24 cellular contexts compared by ENCODE assay signal in the genomic region with DNA sequence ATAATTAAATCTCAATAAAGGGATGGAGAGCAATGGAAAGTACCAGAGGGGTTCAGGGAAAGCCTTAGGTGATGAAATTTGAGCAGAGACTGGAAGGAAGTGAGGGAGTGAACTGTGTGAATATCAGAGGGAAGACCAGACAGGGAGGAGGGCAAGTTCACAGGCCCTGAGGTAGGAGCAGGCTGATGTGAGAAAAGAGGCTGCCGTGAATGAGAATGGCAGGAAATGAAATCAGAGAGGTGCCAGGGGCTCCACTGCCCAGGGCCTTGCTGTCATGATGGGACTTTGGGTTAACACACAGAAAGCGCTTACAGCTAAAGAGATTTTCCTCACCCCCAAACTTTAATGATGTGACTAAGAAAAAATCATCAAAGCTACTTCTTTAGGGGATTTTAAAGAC. TPM values are rescaled to one million over a fixed set of nuclear protein-coding genes. Genes with fewer than 3 reads are reported as not detected.
A peak's percentile ranks its signal among the peaks of the same experiment; 100 is the strongest.
DNase-seq lines count a peak whose midpoint lies in the region; ATAC-seq lines count a peak whose summit lies in the region.
"Had no signal": no experiment of that assay in that cellular context is flagged by ENCODE, and none has a peak within 500 bp of the region (broad histone marks: within the 10 kb centered on the region; RNA-seq: fewer than 3 reads in every experiment).

No MANE protein-coding gene starts in this region.

- H3K36me3 Mint-ChIP-seq in central memory CD8-positive, alpha-beta T cell (ENCODE audit: insufficient read depth) = peaks cover 1% of the 10 kb centered on the region
- H3K36me3 Mint-ChIP-seq in activated T-helper 2 cell treated with anti-CD3 and anti-CD28 coated beads, Interferon-gamma antibody, Interleukin-2, Interleukin-4, amounts not matched to agents 10 μg/mL and 5 μg/mL and 100 μg/mL, durations not matched to agents 14 hours and 24 hours and 36 hours (ENCODE audit: low read depth) = no peaks in the 10 kb centered on the region
- H3K36me3 Mint-ChIP-seq: activated naive CD4-positive, alpha-beta T cell treated with anti-CD3 and anti-CD28 coated beads, Interleukin-2, amount 50 U/mL, for 24 hours; stimulated activated memory B cell treated with anti-CD40 and anti-IgM and Interleukin-4, amounts not matched to agents 10 μg/mL and 1 μg/mL and 100 μg/mL, for 72 hours had no signal

- no peaks in the 10 kb centered on the region for H3K9me2 ChIP-seq in Karpas-422 (replicated peaks; ENCODE audit: insufficient read depth, low read length)
- H3K9me2 ChIP-seq: SK-N-SH had no signal

- H4K20me1 ChIP-seq in Karpas-422 (ENCODE audit: insufficient read depth, low read depth, low read length) = no peaks in the 10 kb centered on the region

- H3K9ac ChIP-seq in HUES64 (ENCODE audit: low read depth, low read length) (no peak overlapping the region), mesendoderm (ENCODE audit: low read length) (no peak overlapping the region), Karpas-422 (ENCODE audit: low read length) (no peak overlapping the region)
- H3K9ac ChIP-seq: KMS-11, SK-N-SH had no signal

- H3K36me3 ChIP-seq in ACC112 (ENCODE audit: insufficient read depth, low read length) (0 out of 2 replicates have a peak, but pooled peaks cover 4% of the 10 kb centered on the region), HUES64 (ENCODE audit: insufficient read depth, low read length) (no peaks in the 10 kb centered on the region), mesendoderm (ENCODE audit: control insufficient read depth, insufficient read depth, low read length) (no peaks in the 10 kb centered on the region), Karpas-422 (ENCODE audit: insufficient read depth, low read length) (no peaks in the 10 kb centered on the region)
- H3K36me3 ChIP-seq: ovary, suprapubic skin had no signal

- peak overlapping the region; percentile 90 for H3K18ac ChIP-seq in mesendoderm (ENCODE audit: low read length)

- H3K27ac ChIP-seq in ACC112 (ENCODE audit: low read depth, low read length) = peak overlapping the region; percentile 36; the same call in 1 of the 2 replicates
- peak overlapping the region; percentile 9; the same call in 1 of the 2 replicates for H3K27ac ChIP-seq in HUES64 (ENCODE audit: low read depth, low read length)
- H3K27ac ChIP-seq in mesendoderm (ENCODE audit: low read depth, low read length) = peak overlapping the region; percentile 89
- H3K27ac ChIP-seq in Karpas-422 (ENCODE audit: low read length) = no peak overlapping the region
- H3K27ac ChIP-seq: KMS-11, ovary, suprapubic skin had no signal

- H3K79me2 ChIP-seq in ACC112 (ENCODE audit: control insufficient read depth, insufficient read depth, low read length, unreplicated experiment) (peaks cover 24% of the 10 kb centered on the region), mesendoderm (ENCODE audit: control insufficient read depth, insufficient read depth, low read length) (no peaks in the 10 kb centered on the region), Karpas-422 (ENCODE audit: low read length) (no peaks in the 10 kb centered on the region)

- ATAC-seq in central memory CD8-positive, alpha-beta T cell (replicated peaks; ENCODE audit: extremely low read depth, poor library complexity, severe bottlenecking) = no peak
- ATAC-seq in HG03025 (IDR thresholded peaks at IDR 0.05; ENCODE audit: low FRiP score, unreplicated experiment) = no peak
- ATAC-seq: GM12878; HCT116; stimulated activated memory B cell treated with anti-CD40 and anti-IgM and Interleukin-4, amounts not matched to agents 10 μg/mL and 1 μg/mL and 100 μg/mL, for 72 hours; T-helper 17 cell had no signal

- peak overlapping the region; percentile 48 for H2BK120ac ChIP-seq in mesendoderm (ENCODE audit: low read depth, low read length)

- H3K4me3 ChIP-seq in ACC112 (ENCODE audit: low read depth, low read length) = no peak overlapping the region
- H3K4me3 ChIP-seq in HUES64 (ENCODE audit: low read length) = no peak overlapping the region
- no peak overlapping the region for H3K4me3 ChIP-seq in mesendoderm (ENCODE audit: low read length)
- no peak overlapping the region for H3K4me3 ChIP-seq in Karpas-422 (ENCODE audit: low read length)
- H3K4me3 ChIP-seq: GM12878, ovary, suprapubic skin had no signal

- no peak overlapping the region for H3K56ac ChIP-seq in mesendoderm (ENCODE audit: low read length)

- no peak overlapping the region for H4K5ac ChIP-seq in mesendoderm (ENCODE audit: low read length)

- no peak for DNase-seq in central memory CD8-positive, alpha-beta T cell (ENCODE audit: low spot score in 2 of 2)
- DNase-seq in mesendoderm (peak; percentile 80), Karpas-422 (no peak), HUDEP-2 (lab: John Stamatoyannopoulos, UW; ENCODE audit: unreplicated experiment in 76 of 76) (no peak)
- DNase-seq in activated T-helper 2 cell treated with anti-CD3 and anti-CD28 coated beads, Interferon-gamma antibody, Interleukin-2, Interleukin-4, amounts not matched to agents 10 μg/mL and 5 μg/mL and 100 μg/mL, durations not matched to agents 14 hours and 24 hours and 36 hours (ENCODE audit: low spot score) = no peak
- DNase-seq: activated CD4-positive, alpha-beta T cell treated with anti-CD3 and anti-CD28 coated beads for 48 hours; aorta; DMS79; NCI-H1694 treated with DMSO at 0.1 percent for 48 hours; NCI-H748 treated with DMSO at 0.1 percent for 48 hours; ovary; SK-N-SH; stimulated activated CD4-positive, alpha-beta T cell treated with anti-CD3 and anti-CD28 coated beads, Interleukin-2, amount 100 ng/mL, for 48 hours; T-helper 17 cell had no signal

- peaks cover 11% of the 10 kb centered on the region for H3K27me3 Mint-ChIP-seq in central memory CD8-positive, alpha-beta T cell
- peaks cover 16% of the 10 kb centered on the region for H3K27me3 Mint-ChIP-seq in activated T-helper 2 cell treated with anti-CD3 and anti-CD28 coated beads, Interferon-gamma antibody, Interleukin-2, Interleukin-4, amounts not matched to agents 10 μg/mL and 5 μg/mL and 100 μg/mL, durations not matched to agents 14 hours and 24 hours and 36 hours (ENCODE audit: low read depth)
- H3K27me3 Mint-ChIP-seq: activated naive CD4-positive, alpha-beta T cell treated with anti-CD3 and anti-CD28 coated beads, Interleukin-2, amount 50 U/mL, for 24 hours had no signal

- H3K79me1 ChIP-seq in mesendoderm (ENCODE audit: low read length) = no peaks in the 10 kb centered on the region

- no peak overlapping the region for H2AFZ ChIP-seq in ACC112 (ENCODE audit: low read length, unreplicated experiment)
- H2AFZ ChIP-seq in Karpas-422 (ENCODE audit: low read length) = no peak overlapping the region

- H3K4me3 Mint-ChIP-seq in central memory CD8-positive, alpha-beta T cell = no peak overlapping the region
- no peak overlapping the region for H3K4me3 Mint-ChIP-seq in activated T-helper 2 cell treated with anti-CD3 and anti-CD28 coated beads, Interferon-gamma antibody, Interleukin-2, Interleukin-4, amounts not matched to agents 10 μg/mL and 5 μg/mL and 100 μg/mL, durations not matched to agents 14 hours and 24 hours and 36 hours (ENCODE audit: low read depth)
- H3K4me3 Mint-ChIP-seq: activated naive CD4-positive, alpha-beta T cell treated with anti-CD3 and anti-CD28 coated beads, Interleukin-2, amount 50 U/mL, for 24 hours; stimulated activated memory B cell treated with anti-CD40 and anti-IgM and Interleukin-4, amounts not matched to agents 10 μg/mL and 1 μg/mL and 100 μg/mL, for 72 hours; T-helper 17 cell had no signal

- H3K9me3 ChIP-seq in HUES64 (ENCODE audit: insufficient read depth, low read depth, low read length) (no peaks in the 10 kb centered on the region), Karpas-422 (ENCODE audit: low read length) (no peaks in the 10 kb centered on the region)
- H3K9me3 ChIP-seq: ovary, SK-N-SH, suprapubic skin had no signal

- no peak overlapping the region for H3K4ac ChIP-seq in mesendoderm (ENCODE audit: low read depth, low read length)

- intact Hi-C loops in activated T-helper 2 cell treated with anti-CD3 and anti-CD28 coated beads, Interferon-gamma antibody, Interleukin-2, Interleukin-4, amounts not matched to agents 10 μg/mL and 5 μg/mL and 100 μg/mL, durations not matched to agents 14 hours and 24 hours and 36 hours (cut with micrococcal nuclease) = no loop called here

- no peak overlapping the region for H3K23ac ChIP-seq in mesendoderm (ENCODE audit: low read length)

- H3K4me1 Mint-ChIP-seq in central memory CD8-positive, alpha-beta T cell = peaks cover 12% of the 10 kb centered on the region
- no peaks in the 10 kb centered on the region for H3K4me1 Mint-ChIP-seq in activated T-helper 2 cell treated with anti-CD3 and anti-CD28 coated beads, Interferon-gamma antibody, Interleukin-2, Interleukin-4, amounts not matched to agents 10 μg/mL and 5 μg/mL and 100 μg/mL, durations not matched to agents 14 hours and 24 hours and 36 hours (ENCODE audit: low read depth)
- H3K4me1 Mint-ChIP-seq: stimulated activated memory B cell treated with anti-CD40 and anti-IgM and Interleukin-4, amounts not matched to agents 10 μg/mL and 1 μg/mL and 100 μg/mL, for 72 hours had no signal

- no peaks in the 10 kb centered on the region for H3K27me3 ChIP-seq in ACC112 (ENCODE audit: insufficient read depth, low read length)
- H3K27me3 ChIP-seq in HUES64 (ENCODE audit: insufficient read depth, low read length) = no peaks in the 10 kb centered on the region
- no peaks in the 10 kb centered on the region for H3K27me3 ChIP-seq in mesendoderm (ENCODE audit: insufficient read depth, low read length, poor library complexity)
- no peaks in the 10 kb centered on the region for H3K27me3 ChIP-seq in Karpas-422 (ENCODE audit: low read length)
- H3K27me3 ChIP-seq: ovary had no signal

- H3K4me1 ChIP-seq in ACC112 (ENCODE audit: control insufficient read depth, insufficient read depth, low read length, unreplicated experiment) (peaks cover 42% of the 10 kb centered on the region), HUES64 (ENCODE audit: insufficient read depth, low read length) (peaks cover 48% of the 10 kb centered on the region), mesendoderm (ENCODE audit: control insufficient read depth, low read depth, low read length) (peaks cover 14% of the 10 kb centered on the region), Karpas-422 (ENCODE audit: low read length) (no peaks in the 10 kb centered on the region)
- H3K4me1 ChIP-seq: suprapubic skin had no signal

- no peak overlapping the region for H2BK15ac ChIP-seq in mesendoderm (replicated peaks; ENCODE audit: low read depth)

- no peak overlapping the region for H2AK5ac ChIP-seq in mesendoderm (ENCODE audit: low read length)

- H3K9me3 Mint-ChIP-seq in central memory CD8-positive, alpha-beta T cell = no peaks in the 10 kb centered on the region
- no peaks in the 10 kb centered on the region for H3K9me3 Mint-ChIP-seq in activated T-helper 2 cell treated with anti-CD3 and anti-CD28 coated beads, Interferon-gamma antibody, Interleukin-2, Interleukin-4, amounts not matched to agents 10 μg/mL and 5 μg/mL and 100 μg/mL, durations not matched to agents 14 hours and 24 hours and 36 hours
- H3K9me3 Mint-ChIP-seq: activated naive CD4-positive, alpha-beta T cell treated with anti-CD3 and anti-CD28 coated beads, Interleukin-2, amount 50 U/mL, for 24 hours had no signal

- WGBS in HUES64 = 60% methylated on average over 2 of the region's 2 CpGs
- WGBS in mesendoderm (ENCODE audit: extremely low coverage, insufficient coverage, low lambda C conversion rate) = no CpG with 5 or more reads among the region's 2 CpGs

- peak overlapping the region; percentile 75 for H2BK5ac ChIP-seq in mesendoderm (ENCODE audit: low read length)

- peak overlapping the region; percentile 11 for H3K27ac Mint-ChIP-seq in central memory CD8-positive, alpha-beta T cell (ENCODE audit: low read depth)
- no peak overlapping the region for H3K27ac Mint-ChIP-seq in activated T-helper 2 cell treated with anti-CD3 and anti-CD28 coated beads, Interferon-gamma antibody, Interleukin-2, Interleukin-4, amounts not matched to agents 10 μg/mL and 5 μg/mL and 100 μg/mL, durations not matched to agents 14 hours and 24 hours and 36 hours
- H3K27ac Mint-ChIP-seq: activated naive CD4-positive, alpha-beta T cell treated with anti-CD3 and anti-CD28 coated beads, Interleukin-2, amount 50 U/mL, for 24 hours; stimulated activated memory B cell treated with anti-CD40 and anti-IgM and Interleukin-4, amounts not matched to agents 10 μg/mL and 1 μg/mL and 100 μg/mL, for 72 hours; T-helper 17 cell had no signal

- H3K4me2 ChIP-seq in mesendoderm (ENCODE audit: low read length) = no peak overlapping the region
- no peak overlapping the region for H3K4me2 ChIP-seq in Karpas-422 (ENCODE audit: low read depth, low read length, poor library complexity, severe bottlenecking)
- H3K4me2 ChIP-seq: KMS-11, SK-N-SH had no signal

- H4K8ac ChIP-seq in mesendoderm (ENCODE audit: low read depth, low read length) = no peak overlapping the region

RNA-seq across cellular contexts. Expression of a gene that starts 53.8 kb away (rescaled TPM):
- polyA plus RNA-seq in HUES64 (2013, experiment 1 of 2) = 1.5 TPM
- 1.3 TPM for polyA plus RNA-seq in HUES64 (2013, experiment 2 of 2)
- polyA plus RNA-seq in mesendoderm (2013, experiment 1 of 2) = 0.93 TPM
- 0.80 TPM for polyA plus RNA-seq in mesendoderm (2013, experiment 2 of 2)
- total RNA-seq in Karpas-422 (2014; rRNA removed; shearing (Covaris generic); ENCODE audit: low replicate concordance) = not detected in 2 replicates
- not detected in 2 replicates for total RNA-seq in activated T-helper 2 cell treated with anti-CD3 and anti-CD28 coated beads, Interferon-gamma antibody, Interleukin-2, Interleukin-4, amounts not matched to agents 10 μg/mL and 5 μg/mL and 100 μg/mL, durations not matched to agents 14 hours and 24 hours and 36 hours
- total RNA-seq: cardiac septum, GM12878, T-helper 17 cell had no signal
- polyA plus RNA-seq: aorta, GM12878 had no signal
